In the genomic region with DNA sequence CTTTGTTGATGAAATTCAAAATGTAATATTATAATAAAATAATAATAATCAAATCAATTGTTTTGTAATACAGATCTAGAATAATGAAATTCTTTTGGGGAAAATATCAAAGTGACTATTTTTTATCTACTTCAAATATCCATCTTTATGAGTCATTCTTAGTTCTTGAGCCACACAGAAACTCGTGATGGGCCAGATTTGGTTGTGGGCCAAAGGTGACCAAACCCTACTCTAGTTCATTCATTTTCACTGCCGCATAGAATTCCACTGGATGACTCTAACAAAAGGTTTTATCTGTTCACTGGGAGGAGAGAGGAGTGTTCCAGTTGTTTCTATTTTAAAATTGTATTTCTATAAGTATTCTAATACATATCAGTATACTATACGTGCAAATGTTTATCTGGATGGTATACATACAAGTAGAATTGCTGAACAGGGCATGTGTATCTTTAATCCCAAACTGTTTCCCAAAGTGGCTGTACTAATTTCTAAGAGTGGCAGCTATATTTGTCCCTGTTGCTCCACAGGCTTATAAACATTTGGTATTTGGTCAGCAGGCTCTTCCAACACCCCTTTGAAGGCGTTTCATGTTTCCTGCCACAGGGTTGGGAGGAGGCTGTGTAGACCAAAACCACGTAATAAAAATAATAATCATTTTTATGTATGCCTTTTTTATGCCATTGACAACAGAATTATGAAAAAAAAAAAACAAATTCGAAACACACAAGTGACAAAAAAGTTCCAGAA, we compare ENCODE assay signal across 21 cellular contexts. TPM values are rescaled to one million over a fixed set of nuclear protein-coding genes. Genes with fewer than 3 reads are reported as not detected.
DNase-seq lines count a peak whose midpoint lies in the region; ATAC-seq and TF ChIP-seq lines count a peak whose summit lies in the region.
"Had no signal": no experiment of that assay in that cellular context is flagged by ENCODE, and none has a peak within 500 bp of the region (broad histone marks: within the 10 kb centered on the region; RNA-seq: fewer than 3 reads in every experiment).

No MANE protein-coding gene starts in this region.

- H2AFZ ChIP-seq in Loucy (ENCODE audit: low read length) (no peak overlapping the region), mammary epithelial cell (ENCODE audit: low read depth, low read length) (no peak overlapping the region), mesenchymal stem cell (ENCODE audit: low read depth, low read length) (no peak overlapping the region)

- H3K4me3 ChIP-seq in Loucy (ENCODE audit: low read length, poor library complexity, severe bottlenecking) (peak overlapping the region; percentile 26), mammary epithelial cell (replicated peaks in 1 of 3; ENCODE audit: insufficient read depth in 1 of 3, low read depth in 2 of 3, low read length in 3 of 3) (no peak overlapping the region), mesenchymal stem cell (ENCODE audit: insufficient read depth in 1 of 2, low read depth in 1 of 2, low read length in 2 of 2) (no peak overlapping the region)
- H3K4me3 ChIP-seq: gastroesophageal sphincter, spleen had no signal

- no peak overlapping the region for H3K23ac ChIP-seq in mesenchymal stem cell (ENCODE audit: low read length in 2 of 2)

- TF ChIP-seq CTCF in Loucy (conservative IDR thresholded peaks at IDR 0.05; ENCODE audit: low read length): no peak
- no peak for TF ChIP-seq CTCF in mammary epithelial cell (conservative IDR thresholded peaks at IDR 0.05 in 1 of 2, IDR thresholded peaks at IDR 0.05 in 1 of 2; ENCODE audit: extremely low read depth in 1 of 2, insufficient read depth in 1 of 2, low read depth in 1 of 2, low read length in 2 of 2)

- H4K20me1 ChIP-seq in Loucy (ENCODE audit: insufficient read depth, low read length, poor library complexity, severe bottlenecking): no peaks in the 10 kb centered on the region
- no peaks in the 10 kb centered on the region for H4K20me1 ChIP-seq in mammary epithelial cell (ENCODE audit: insufficient read depth, low read length)

- peak; percentile 68 for DNase-seq in COLO829 (ENCODE audit: low spot score)
- DNase-seq in mammary epithelial cell: peak; percentile 39
- peak; percentile 53 for DNase-seq in mesenchymal stem cell
- no peak for DNase-seq in D341Med (ENCODE audit: low spot score)
- DNase-seq in stimulated activated CD4-positive, alpha-beta T cell treated with anti-CD3 and anti-CD28 coated beads, Interleukin-12 subunit alpha, Interleukin-12 subunit beta, amount 100 ng/mL, for 4 hours: no peak
- DNase-seq: activated B cell treated with CpG ODN at 0.5 μM for 24 hours; activated gamma-delta T cell; BE2C; DMS79; effector CD8-positive, alpha-beta T cell; H7; midbrain; NCI-H510A; spleen had no signal

- H3K79me1 ChIP-seq in mesenchymal stem cell (replicated peaks; ENCODE audit: low read length, poor library complexity, severe bottlenecking): no peaks in the 10 kb centered on the region

- in situ Hi-C loops in mammary epithelial cell (cut with MboI; ENCODE audit: low sequenced_read_pairs in 2 of 2): loop anchor here in 1 of 2 donors (25.0 kb wide), 1 partner anchor 147 kb away; no protein-coding TSS in a partner anchor

- no peak overlapping the region for H4K91ac ChIP-seq in mesenchymal stem cell (ENCODE audit: low read length)

- H3K14ac ChIP-seq in mesenchymal stem cell (ENCODE audit: low read length in 2 of 2): no peak overlapping the region

- no peak overlapping the region for H3K18ac ChIP-seq in mesenchymal stem cell (ENCODE audit: low read depth in 1 of 2, low read length in 2 of 2)

- WGBS in mammary epithelial cell (ENCODE audit: low coverage, missing lambda C conversion rate): 83% methylated on average over 6 of the region's 6 CpGs
- 56% methylated on average over 4 of the region's 6 CpGs for WGBS in mesenchymal stem cell

- H2BK15ac ChIP-seq in mesenchymal stem cell (ENCODE audit: low read depth, poor library complexity, severe bottlenecking): no peak overlapping the region

- ATAC-seq in HG03520 (IDR thresholded peaks at IDR 0.05; ENCODE audit: unreplicated experiment): no peak
- no peak for ATAC-seq in HG02610 (IDR thresholded peaks at IDR 0.05; ENCODE audit: unreplicated experiment)
- ATAC-seq: gastroesophageal sphincter had no signal

- H3K79me2 ChIP-seq in Loucy (ENCODE audit: insufficient read depth, low read length): no peaks in the 10 kb centered on the region
- H3K79me2 ChIP-seq in mammary epithelial cell (ENCODE audit: insufficient read depth, low read length): no peaks in the 10 kb centered on the region

- CTCF ChIA-PET in mammary epithelial cell (lab: Charles Lee; ENCODE audit: low non-redundant PET): no interaction called here

- H3K27me3 ChIP-seq in Loucy (ENCODE audit: insufficient read depth, low read length, poor library complexity, severe bottlenecking) (no peaks in the 10 kb centered on the region), mammary epithelial cell (ENCODE audit: insufficient read depth, low read length) (no peaks in the 10 kb centered on the region), mesenchymal stem cell (ENCODE audit: control insufficient read depth in 1 of 2, insufficient read depth in 1 of 2, low read length in 2 of 2) (peaks cover 0 to 18% of the 10 kb centered on the region in 2 experiments)
- H3K27me3 ChIP-seq: BE2C, spleen had no signal

- H3K9ac ChIP-seq in Loucy (ENCODE audit: low read depth, low read length, poor library complexity, severe bottlenecking) (peak overlapping the region; percentile 18), mammary epithelial cell (ENCODE audit: insufficient read depth, low read length) (no peak overlapping the region), mesenchymal stem cell (ENCODE audit: low read length) (no peak overlapping the region)
- H3K9ac ChIP-seq: KMS-11 had no signal

- H3K36me3 ChIP-seq in Loucy (ENCODE audit: insufficient read depth, low read length) (no peaks in the 10 kb centered on the region), mammary epithelial cell (ENCODE audit: insufficient read depth, low read length) (no peaks in the 10 kb centered on the region), mesenchymal stem cell (ENCODE audit: control insufficient read depth in 1 of 2, insufficient read depth in 2 of 2, low read depth in 1 of 2, low read length in 2 of 2) (no peaks in the 10 kb centered on the region)
- H3K36me3 ChIP-seq: BE2C, gastroesophageal sphincter, spleen had no signal

- no peak overlapping the region for H2AK5ac ChIP-seq in mesenchymal stem cell (ENCODE audit: low read length, severe bottlenecking)

- no TSS peak for BruUV-seq in mammary epithelial cell (replicated peaks; lab: Mats Ljungman, UMichigan)

- H4K8ac ChIP-seq in mesenchymal stem cell (ENCODE audit: low read length): no peak overlapping the region

- H3K4me1 ChIP-seq in Loucy (ENCODE audit: insufficient read depth, low read length, poor library complexity, severe bottlenecking): peaks cover 45% of the 10 kb centered on the region
- peaks cover 21% of the 10 kb centered on the region for H3K4me1 ChIP-seq in mammary epithelial cell (ENCODE audit: insufficient read depth, low read length)
- peaks cover 5% of the 10 kb centered on the region for H3K4me1 ChIP-seq in mesenchymal stem cell (ENCODE audit: control insufficient read depth, insufficient read depth, low read depth, low read length)
- H3K4me1 ChIP-seq: BE2C had no signal

- H3K9me3 ChIP-seq in Loucy (ENCODE audit: insufficient read depth, low read depth, low read length): no peaks in the 10 kb centered on the region
- H3K9me3 ChIP-seq in mammary epithelial cell (replicated peaks; ENCODE audit: insufficient read depth, low read length): no peaks in the 10 kb centered on the region
- H3K9me3 ChIP-seq in mesenchymal stem cell (ENCODE audit: control insufficient read depth, low read length): no peaks in the 10 kb centered on the region
- H3K9me3 ChIP-seq: BE2C, gastroesophageal sphincter, spleen had no signal

- H3K27ac ChIP-seq in mammary epithelial cell (ENCODE audit: insufficient read depth, low read depth, low read length) (no peak overlapping the region), mesenchymal stem cell (ENCODE audit: low read length, poor library complexity, severe bottlenecking) (no peak overlapping the region)
- H3K27ac ChIP-seq: gastroesophageal sphincter, KMS-11 had no signal

- H3K4ac ChIP-seq in mesenchymal stem cell (ENCODE audit: low read depth in 1 of 2, low read length in 2 of 2): no peak overlapping the region

- no peak overlapping the region for H2BK12ac ChIP-seq in mesenchymal stem cell (ENCODE audit: low read length in 2 of 2)

- H2BK5ac ChIP-seq in mesenchymal stem cell (ENCODE audit: low read depth, low read length, poor library complexity, severe bottlenecking): no peak overlapping the region

- dilution Hi-C loops in mammary epithelial cell (cut with HindIII; ENCODE audit: low sequenced_read_pairs): no loop called here

- peak overlapping the region; percentile 54 for H3K4me2 ChIP-seq in Loucy (ENCODE audit: low read depth, low read length, poor library complexity, severe bottlenecking)
- H3K4me2 ChIP-seq in mammary epithelial cell (ENCODE audit: insufficient read depth, low read depth, low read length): no peak overlapping the region
- H3K4me2 ChIP-seq in mesenchymal stem cell (ENCODE audit: low read length, poor library complexity, severe bottlenecking): no peak overlapping the region
- H3K4me2 ChIP-seq: KMS-11 had no signal

- intact Hi-C loops in mammary epithelial cell (cut with micrococcal nuclease): no loop called here

- H3F3A ChIP-seq in Loucy (ENCODE audit: low read depth): no peaks in the 10 kb centered on the region; the same call in 1 of the 2 replicates

- no peaks in the 10 kb centered on the region for H3K9me2 ChIP-seq in Loucy (replicated peaks; ENCODE audit: low read depth, low read length)

- H2BK120ac ChIP-seq in mesenchymal stem cell (ENCODE audit: low read depth, low read length): peak overlapping the region; percentile 8

RNA-seq across cellular contexts. Expression of gene RTP3, which starts 7.3 kb away (rescaled TPM):
- not detected for total RNA-seq in mammary epithelial cell
- polyA plus RNA-seq in mammary epithelial cell: not detected
- polyA minus RNA-seq in mammary epithelial cell: not detected
- not detected for polyA plus RNA-seq in mesenchymal stem cell (2013, experiment 1 of 2)
- not detected for polyA plus RNA-seq in mesenchymal stem cell (2013, experiment 2 of 2)
- total RNA-seq: activated B cell treated with CpG ODN at 0.5 μM for 24 hours; activated CD8-positive, alpha-beta memory T cell treated with anti-CD3 and anti-CD28 coated beads for 36 hours; gastroesophageal sphincter; osteocyte; spleen had no signal
- polyA plus RNA-seq: spleen had no signal

RNA-seq across cellular contexts. Expression of gene LTF, which starts 25.8 kb away (rescaled TPM):
- 10 to 100 TPM in 1 of 2 donors, not detected in 1; 16.7 TPM for total RNA-seq in mammary epithelial cell
- 0.02 TPM for polyA plus RNA-seq in mammary epithelial cell
- not detected for polyA minus RNA-seq in mammary epithelial cell
- polyA plus RNA-seq in mesenchymal stem cell (2013, experiment 1 of 2): 0.04 TPM
- 0.04 TPM for polyA plus RNA-seq in mesenchymal stem cell (2013, experiment 2 of 2)
- total RNA-seq: activated B cell treated with CpG ODN at 0.5 μM for 24 hours; activated CD8-positive, alpha-beta memory T cell treated with anti-CD3 and anti-CD28 coated beads for 36 hours; H7; osteocyte had no signal

Comparison
In these comparisons a context has a peak if more than half of its experiments do, and no peak if none do; other contexts are left out.
1. DNase-seq: peak in COLO829 (single experiment), mammary epithelial cell (single experiment) and mesenchymal stem cell (single experiment); none in D341Med (single experiment) and stimulated activated CD4-positive, alpha-beta T cell treated with anti-CD3 and anti-CD28 coated beads, Interleukin-12 subunit alpha, Interleukin-12 subunit beta, amount 100 ng/mL, for 4 hours (single experiment).